ENCODE assay signal across 1 cellular context in genomic region chr6:22024004-22024403, GRCh38.
A peak's percentile ranks its signal among the peaks of the same experiment; 100 is the strongest.
TF ChIP-seq lines count a peak whose summit lies in the region.

No MANE protein-coding gene starts in this region.

TF ChIP-seq in GM12878, 131 proteins besides CTCF, POLR2A, EP300 and RAD21:
- TF ChIP-seq, protein P1, sequence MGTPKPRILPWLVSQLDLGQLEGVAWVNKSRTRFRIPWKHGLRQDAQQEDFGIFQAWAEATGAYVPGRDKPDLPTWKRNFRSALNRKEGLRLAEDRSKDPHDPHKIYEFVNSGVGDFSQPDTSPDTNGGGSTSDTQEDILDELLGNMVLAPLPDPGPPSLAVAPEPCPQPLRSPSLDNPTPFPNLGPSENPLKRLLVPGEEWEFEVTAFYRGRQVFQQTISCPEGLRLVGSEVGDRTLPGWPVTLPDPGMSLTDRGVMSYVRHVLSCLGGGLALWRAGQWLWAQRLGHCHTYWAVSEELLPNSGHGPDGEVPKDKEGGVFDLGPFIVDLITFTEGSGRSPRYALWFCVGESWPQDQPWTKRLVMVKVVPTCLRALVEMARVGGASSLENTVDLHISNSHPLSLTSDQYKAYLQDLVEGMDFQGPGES (IDR thresholded peaks at IDR 0.05): no peak
- TF ChIP-seq TCF7 (IDR thresholded peaks at IDR 0.05; ENCODE audit: borderline replicate concordance): no peak
- TF ChIP-seq, protein P2, sequence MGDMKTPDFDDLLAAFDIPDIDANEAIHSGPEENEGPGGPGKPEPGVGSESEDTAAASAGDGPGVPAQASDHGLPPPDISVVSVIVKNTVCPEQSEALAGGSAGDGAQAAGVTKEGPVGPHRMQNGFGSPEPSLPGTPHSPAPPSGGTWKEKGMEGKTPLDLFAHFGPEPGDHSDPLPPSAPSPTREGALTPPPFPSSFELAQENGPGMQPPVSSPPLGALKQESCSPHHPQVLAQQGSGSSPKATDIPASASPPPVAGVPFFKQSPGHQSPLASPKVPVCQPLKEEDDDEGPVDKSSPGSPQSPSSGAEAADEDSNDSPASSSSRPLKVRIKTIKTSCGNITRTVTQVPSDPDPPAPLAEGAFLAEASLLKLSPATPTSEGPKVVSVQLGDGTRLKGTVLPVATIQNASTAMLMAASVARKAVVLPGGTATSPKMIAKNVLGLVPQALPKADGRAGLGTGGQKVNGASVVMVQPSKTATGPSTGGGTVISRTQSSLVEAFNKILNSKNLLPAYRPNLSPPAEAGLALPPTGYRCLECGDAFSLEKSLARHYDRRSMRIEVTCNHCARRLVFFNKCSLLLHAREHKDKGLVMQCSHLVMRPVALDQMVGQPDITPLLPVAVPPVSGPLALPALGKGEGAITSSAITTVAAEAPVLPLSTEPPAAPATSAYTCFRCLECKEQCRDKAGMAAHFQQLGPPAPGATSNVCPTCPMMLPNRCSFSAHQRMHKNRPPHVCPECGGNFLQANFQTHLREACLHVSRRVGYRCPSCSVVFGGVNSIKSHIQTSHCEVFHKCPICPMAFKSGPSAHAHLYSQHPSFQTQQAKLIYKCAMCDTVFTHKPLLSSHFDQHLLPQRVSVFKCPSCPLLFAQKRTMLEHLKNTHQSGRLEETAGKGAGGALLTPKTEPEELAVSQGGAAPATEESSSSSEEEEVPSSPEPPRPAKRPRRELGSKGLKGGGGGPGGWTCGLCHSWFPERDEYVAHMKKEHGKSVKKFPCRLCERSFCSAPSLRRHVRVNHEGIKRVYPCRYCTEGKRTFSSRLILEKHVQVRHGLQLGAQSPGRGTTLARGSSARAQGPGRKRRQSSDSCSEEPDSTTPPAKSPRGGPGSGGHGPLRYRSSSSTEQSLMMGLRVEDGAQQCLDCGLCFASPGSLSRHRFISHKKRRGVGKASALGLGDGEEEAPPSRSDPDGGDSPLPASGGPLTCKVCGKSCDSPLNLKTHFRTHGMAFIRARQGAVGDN (IDR thresholded peaks at IDR 0.05): 0 out of 2 replicates have a peak, but pooled peaks have one; percentile 16
